8 cellular contexts compared by ENCODE assay signal in the genomic region with DNA sequence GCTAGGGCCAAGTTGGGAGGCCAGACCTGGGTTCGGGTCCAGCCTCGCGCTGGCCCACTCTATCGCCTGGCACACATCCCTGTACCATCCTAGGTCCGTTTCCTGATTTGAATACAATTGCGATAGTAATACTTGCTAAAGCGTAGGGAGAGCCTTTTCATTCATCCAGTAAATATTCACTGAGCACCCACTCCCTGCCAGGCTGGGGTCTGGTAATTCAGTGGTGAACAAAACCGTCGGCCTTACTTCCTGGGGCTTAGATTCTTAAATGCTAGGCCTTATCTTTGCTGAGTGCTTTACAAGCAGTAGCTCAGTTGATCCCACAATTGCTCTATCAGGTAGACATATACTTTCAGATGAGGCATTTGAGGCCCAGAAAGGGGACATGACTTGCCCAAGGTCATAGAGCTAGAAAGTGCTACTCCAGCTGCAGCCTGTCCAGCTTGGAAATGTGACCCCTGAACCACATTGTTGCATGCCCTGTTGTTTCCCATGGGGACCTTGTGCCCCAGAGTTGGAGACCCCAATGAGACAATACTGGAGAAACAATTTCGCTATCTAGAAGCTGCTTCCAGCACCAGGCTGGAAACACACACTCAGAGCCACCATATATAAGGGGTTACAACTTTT. TPM values are rescaled to one million over a fixed set of nuclear protein-coding genes. Genes with fewer than 3 reads are reported as not detected.
DNase-seq lines count a peak whose midpoint lies in the region; ATAC-seq and TF ChIP-seq lines count a peak whose summit lies in the region.

No MANE protein-coding gene starts in this region.

- TF ChIP-seq CTCF in body of pancreas (IDR thresholded peaks at IDR 0.05) (no peak), lung (IDR thresholded peaks at IDR 0.05; ENCODE audit: control extremely low read depth, extremely low read depth) (no peak)

- H3K36me3 ChIP-seq in body of pancreas (replicated peaks in 1 of 2; ENCODE audit: insufficient read depth in 1 of 2, low read depth in 2 of 2) (peaks cover 0 to 3% of the 10 kb centered on the region in 2 donors), lung (ENCODE audit: control insufficient read depth in 2 of 2, insufficient read depth in 2 of 2, low read length in 2 of 2) (peaks cover 4 to 17% of the 10 kb centered on the region in 2 donors), urinary bladder (ENCODE audit: insufficient read depth) (no peaks in the 10 kb centered on the region)

- peaks cover 30% of the 10 kb centered on the region for H3K4me1 ChIP-seq in body of pancreas
- peaks cover 0 to 18% of the 10 kb centered on the region in 2 donors for H3K4me1 ChIP-seq in lung (ENCODE audit: control insufficient read depth in 2 of 2, insufficient read depth in 2 of 2, low read length in 2 of 2)
- H3K4me1 ChIP-seq in urinary bladder (ENCODE audit: insufficient read depth), result no peaks in the 10 kb centered on the region

- no peaks in the 10 kb centered on the region for H3K9me3 ChIP-seq in body of pancreas
- no peaks in the 10 kb centered on the region for H3K9me3 ChIP-seq in lung (ENCODE audit: control insufficient read depth in 2 of 2, insufficient read depth in 1 of 2, low read length in 1 of 2)

- H3K27ac ChIP-seq in body of pancreas (peak overlapping the region in 2 of 4 donors; percentile 75 to 91), lung (ENCODE audit: low read depth in 1 of 2, low read length in 1 of 2) (peak overlapping the region; percentile 28 to 82), urinary bladder (ENCODE audit: low read depth) (no peak overlapping the region)

- H3K27me3 ChIP-seq in body of pancreas (no peaks in the 10 kb centered on the region), lung (ENCODE audit: control insufficient read depth, insufficient read depth) (no peaks in the 10 kb centered on the region)

- H3K4me3 ChIP-seq in body of pancreas (peak overlapping the region; percentile 52 to 73), lung (peak overlapping the region; percentile 87), urinary bladder (ENCODE audit: low read depth, low read length) (peak overlapping the region; percentile 75)

- peak; percentile 39 for DNase-seq in Right ventricle myocardium superior
- no peak for DNase-seq in cardiac septum (ENCODE audit: low spot score)
- no peak for DNase-seq in body of pancreas
- no peak for DNase-seq in lung (ENCODE audit: low spot score)
- no peak for DNase-seq in COLO829 (ENCODE audit: low spot score)
- DNase-seq in DMS153 (lab: John Stamatoyannopoulos, UW), result no peak

- no peak for TF ChIP-seq POLR2A in body of pancreas (IDR thresholded peaks at IDR 0.05)

- ATAC-seq in Right ventricle myocardium superior (ENCODE audit: poor library complexity), result no peak
- no peak for ATAC-seq in body of pancreas
- no peak for ATAC-seq in lung (ENCODE audit: insufficient read depth, low FRiP score)
- ATAC-seq in HG03108 (IDR thresholded peaks at IDR 0.05; ENCODE audit: unreplicated experiment), result no peak

- intact Hi-C loops in Right ventricle myocardium superior (cut with DNase I), result loop anchor here (2.0 to 10.0 kb wide), 2 partner anchors 101 to 247 kb away; no protein-coding TSS in a partner anchor
- intact Hi-C loops in cardiac septum (cut with DNase I), result loop anchor here (2.0 to 5.0 kb wide), 3 partner anchors 103 to 410 kb away; no protein-coding TSS in a partner anchor
- intact Hi-C loops in body of pancreas (cut with DNase I), result no loop called here

- 30 to 36% methylated on average over 9 to 10 of the region's 10 CpGs for WGBS in body of pancreas, 2 donors
- 34 to 44% methylated on average over 10 of the region's 10 CpGs for WGBS in lung, 2 donors
- 32% methylated on average over 10 of the region's 10 CpGs for WGBS in urinary bladder

RNA-seq across cellular contexts. Expression of a gene that starts 0.7 kb away (rescaled TPM):
- total RNA-seq in Right ventricle myocardium superior, result 32.1 TPM
- total RNA-seq in cardiac septum, result 36.0 TPM
- total RNA-seq in body of pancreas, result 10 to 100 TPM; 22.4 to 46.7 TPM
- 10 to 100 TPM; 14.7 to 54.8 TPM for total RNA-seq in lung
- 10 to 100 TPM; 22.7 to 72.7 TPM for polyA plus RNA-seq in lung
- total RNA-seq in urinary bladder, result 7.6 TPM
- 55.3 TPM for polyA plus RNA-seq in urinary bladder

RNA-seq across cellular contexts. Expression of a gene that starts 1.4 kb away (rescaled TPM):
- total RNA-seq in Right ventricle myocardium superior (8.1 TPM), cardiac septum (7.2 TPM), body of pancreas (1 to 10 TPM; 3.3 to 4.7 TPM), lung (10 to 100 TPM in 1 of 2 donors, 1 to 10 TPM in 1; 6.0 to 15.3 TPM), urinary bladder (3.8 TPM)
- polyA plus RNA-seq in lung (10 to 100 TPM in 1 of 2 donors, 1 to 10 TPM in 1; 6.2 to 13.0 TPM), urinary bladder (11.4 TPM)

RNA-seq across cellular contexts. Expression of a gene that starts 23.7 kb away (rescaled TPM):
- total RNA-seq in Right ventricle myocardium superior, result 55.2 TPM
- total RNA-seq in cardiac septum, result 53.5 TPM
- 10 to 100 TPM; 22.3 to 35.3 TPM for total RNA-seq in body of pancreas
- 10 to 100 TPM; 35.3 to 44.5 TPM for total RNA-seq in lung
- polyA plus RNA-seq in lung, result 10 to 100 TPM; 19.5 to 23.6 TPM
- total RNA-seq in urinary bladder, result 10.6 TPM
- 11.1 TPM for polyA plus RNA-seq in urinary bladder

RNA-seq across cellular contexts. Expression of a gene that starts 31.0 kb away (rescaled TPM):
- total RNA-seq in Right ventricle myocardium superior, result not detected
- not detected for total RNA-seq in cardiac septum
- not detected for total RNA-seq in body of pancreas
- under 1 TPM; 0.14 to 0.43 TPM for total RNA-seq in lung
- under 1 TPM; 0.18 to 0.21 TPM for polyA plus RNA-seq in lung
- total RNA-seq in urinary bladder, result 0.16 TPM
- polyA plus RNA-seq in urinary bladder, result not detected
